8 cellular contexts compared by ENCODE assay signal in the genomic region with DNA sequence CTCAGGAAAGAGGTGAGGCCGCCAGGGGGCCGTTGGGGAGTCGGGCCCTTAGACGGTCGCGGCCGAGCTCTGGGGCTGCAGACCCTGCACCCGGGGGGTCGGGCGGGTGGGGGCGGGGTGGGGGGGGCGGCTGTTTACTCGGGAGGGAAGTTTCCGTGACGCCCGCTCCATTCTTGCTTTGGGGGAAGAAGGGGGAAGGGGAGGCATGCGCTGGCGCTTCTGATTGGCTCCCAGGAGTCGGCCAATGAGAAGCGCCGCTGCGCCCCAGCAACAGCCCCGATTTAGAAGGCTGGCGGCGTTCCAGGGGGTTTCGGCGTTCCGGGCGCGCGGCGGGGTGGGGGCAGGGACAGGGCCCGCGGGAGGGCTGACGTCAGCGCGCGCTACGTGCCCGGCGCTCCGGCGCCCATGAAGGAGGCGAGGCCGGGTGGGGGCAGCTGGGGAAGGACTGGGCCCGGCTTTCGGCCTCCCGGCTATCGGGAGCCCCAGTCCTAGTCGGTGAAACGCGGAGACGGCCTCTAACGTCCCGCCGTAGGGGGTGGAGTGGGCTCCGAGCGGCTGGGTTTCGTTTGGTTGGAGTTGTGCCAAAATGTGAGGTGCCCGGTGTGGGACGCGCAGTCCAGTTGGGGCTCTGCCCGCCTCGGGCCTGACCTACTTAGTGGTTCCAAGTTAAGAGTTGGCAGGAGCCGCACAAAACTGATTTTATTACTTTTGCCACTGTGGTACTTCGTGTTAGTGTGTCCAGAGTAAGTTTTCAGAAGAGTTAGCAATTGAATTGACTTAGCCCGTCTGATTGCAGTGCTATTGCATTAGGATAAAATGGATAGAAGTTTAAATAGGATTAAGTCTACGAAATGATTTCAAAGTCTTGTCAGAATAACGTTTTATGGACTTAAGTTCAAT. TPM values are rescaled to one million over a fixed set of nuclear protein-coding genes. Genes with fewer than 3 reads are reported as not detected.
A peak's percentile ranks its signal among the peaks of the same experiment; 100 is the strongest.
DNase-seq lines count a peak whose midpoint lies in the region; ATAC-seq and TF ChIP-seq lines count a peak whose summit lies in the region.

No MANE protein-coding gene starts in this region.

- H3K4me1 ChIP-seq in PC-3 (ENCODE audit: insufficient read depth, low read length) (peaks cover 28% of the 10 kb centered on the region), muscle layer of duodenum (ENCODE audit: control insufficient read depth in 1 of 2, insufficient read depth in 2 of 2, low read length in 2 of 2) (peaks cover 5 to 23% of the 10 kb centered on the region in 2 donors)

- peaks cover 12% of the 10 kb centered on the region for H4K20me1 ChIP-seq in PC-3 (ENCODE audit: low read length)

- POLR2A ChIA-PET in PC-3 (lab: Charles Lee; ENCODE audit: unreplicated experiment) = no interaction called here

- H3K9ac ChIP-seq in PC-3 (ENCODE audit: low read length) = peak overlapping the region; percentile 89

- peak overlapping the region; percentile 91 for H3K4me3 ChIP-seq in Jurkat, Clone E6-1 (ENCODE audit: low read length)
- H3K4me3 ChIP-seq in PC-3 (ENCODE audit: low read length) (peak overlapping the region; percentile 90), muscle layer of duodenum (ENCODE audit: low read depth in 1 of 2, low read length in 2 of 2) (peak overlapping the region; percentile 93 to 94)

- intact Hi-C loops in PC-3 (cut with micrococcal nuclease) = loop anchor here (5.0 kb wide), 1 partner anchor 34 kb away; no protein-coding TSS in a partner anchor

- H3K27ac ChIP-seq in PC-3 (ENCODE audit: low read length) (peak overlapping the region; percentile 68), muscle layer of duodenum (ENCODE audit: low read length) (peak overlapping the region; percentile 99)

- peaks cover 24% of the 10 kb centered on the region for H3K79me2 ChIP-seq in PC-3 (ENCODE audit: low read length)

- no peaks in the 10 kb centered on the region for H3K9me2 ChIP-seq in PC-3 (replicated peaks; ENCODE audit: low read length)

- H3K36me3 ChIP-seq in PC-3 (ENCODE audit: low read depth, low read length) (peaks cover 8% of the 10 kb centered on the region; the same call in 1 of the 2 replicates), muscle layer of duodenum (ENCODE audit: control insufficient read depth in 1 of 2, insufficient read depth in 2 of 2, low read length in 2 of 2) (peaks cover 20 to 30% of the 10 kb centered on the region in 2 donors)

- H3K27me3 Mint-ChIP-seq in activated T-cell treated with anti-CD3 and anti-CD28 coated beads, Interleukin-2, amount 50 U/mL, for 4 hours (ENCODE audit: low read depth) = no peaks in the 10 kb centered on the region

- H3K4me3 Mint-ChIP-seq in activated T-cell treated with anti-CD3 and anti-CD28 coated beads, Interleukin-2, amount 50 U/mL, for 4 hours = peak overlapping the region; percentile 96

- no peak for TF ChIP-seq CTCF in PC-3 (conservative IDR thresholded peaks at IDR 0.05; ENCODE audit: low read depth, low read length)

- peaks cover 47% of the 10 kb centered on the region for H3K4me1 Mint-ChIP-seq in activated T-cell treated with anti-CD3 and anti-CD28 coated beads, Interleukin-2, amount 50 U/mL, for 4 hours (ENCODE audit: low read depth)

- peak overlapping the region; percentile 91 for H3K4me2 ChIP-seq in PC-3 (ENCODE audit: low read length)

- H3K9me3 Mint-ChIP-seq in activated T-cell treated with anti-CD3 and anti-CD28 coated beads, Interleukin-2, amount 50 U/mL, for 4 hours = no peaks in the 10 kb centered on the region

- ATAC-seq in GM21576 (IDR thresholded peaks at IDR 0.05; ENCODE audit: unreplicated experiment) (peak; percentile 52), PC-3 (peak; percentile 52), esophagus mucosa (peak; percentile 85)
- peak; percentile 60 to 61 for ATAC-seq in activated T-cell treated with anti-CD3 and anti-CD28 coated beads, Interleukin-2, amount 50 U/mL, for 4 hours

- DNase-seq in DMS153 treated with DMSO at 0.1 percent for 48 hours (lab: John Stamatoyannopoulos, UW; ENCODE audit: unreplicated experiment) = peak; percentile 99
- DNase-seq in Jurkat, Clone E6-1 (ENCODE audit: low read depth, low spot score) = peak; percentile 96
- peak; percentile 87 for DNase-seq in PC-3
- peak; percentile 99 for DNase-seq in activated T-cell treated with anti-CD3 and anti-CD28 coated beads, Interleukin-2, amount 50 U/mL, for 4 hours
- DNase-seq in stimulated activated CD8-positive, alpha-beta memory T cell treated with anti-CD3 and anti-CD28 coated beads, Interleukin-7, amount 100 ng/mL, for 24 hours (ENCODE audit: low read depth) = peak; percentile 97

- H3K36me3 Mint-ChIP-seq in activated T-cell treated with anti-CD3 and anti-CD28 coated beads, Interleukin-2, amount 50 U/mL, for 4 hours (ENCODE audit: insufficient read depth) = peaks cover 23% of the 10 kb centered on the region

- H2AFZ ChIP-seq in PC-3 (ENCODE audit: low read length) = peak overlapping the region; percentile 60; the same call in 1 of the 2 replicates

- H3K27me3 ChIP-seq in PC-3 (ENCODE audit: low read length) = no peaks in the 10 kb centered on the region
- no peaks in the 10 kb centered on the region for H3K27me3 ChIP-seq in muscle layer of duodenum (ENCODE audit: low read depth, low read length)

- CTCF ChIA-PET in PC-3 (lab: Charles Lee) = no interaction called here

- H3F3A ChIP-seq in PC-3 (ENCODE audit: low read length, unreplicated experiment) = no peaks in the 10 kb centered on the region

- no peaks in the 10 kb centered on the region for H3K9me3 ChIP-seq in PC-3 (ENCODE audit: low read length)
- no peaks in the 10 kb centered on the region for H3K9me3 ChIP-seq in muscle layer of duodenum (ENCODE audit: control insufficient read depth in 1 of 2, low read length in 2 of 2)

- no TSS peak for BruUV-seq in PC-3 (replicated peaks; lab: Mats Ljungman, UMichigan)

RNA-seq across cellular contexts. Expression of a gene that starts 1.1 kb away (rescaled TPM):
- 32.7 TPM for polyA plus RNA-seq in Jurkat, Clone E6-1 (2012; ENCODE audit: insufficient read depth, insufficient read length)
- total RNA-seq in PC-3 (2014; rRNA removed) (9.3 and 12.7 TPM in 2 replicates), esophagus mucosa (66.7 TPM)
- 10 to 100 TPM; 42.8 to 54.1 (median 48.3) TPM for total RNA-seq in activated T-cell treated with anti-CD3 and anti-CD28 coated beads, Interleukin-2, amount 50 U/mL, for 4 hours

RNA-seq across cellular contexts. Expression of a gene that starts 36.2 kb away (rescaled TPM):
- 4.6 TPM for polyA plus RNA-seq in Jurkat, Clone E6-1 (2012; ENCODE audit: insufficient read depth, insufficient read length)
- total RNA-seq in PC-3 (2014; rRNA removed) (not detected in 2 replicates), esophagus mucosa (0.44 TPM)
- 1 to 10 TPM in 1 of 3 donors, under 1 TPM in 2; 0.11 to 1.3 (median 0.30) TPM for total RNA-seq in activated T-cell treated with anti-CD3 and anti-CD28 coated beads, Interleukin-2, amount 50 U/mL, for 4 hours

Comparison
In these comparisons a context has a peak if more than half of its experiments do, and no peak if none do; other contexts are left out.
1. Peak in every context shown above with its lines: DNase-seq, ATAC-seq, H3K4me3 ChIP-seq and H3K27ac ChIP-seq.